7 cellular contexts compared by ENCODE assay signal in genomic region chr7:111089822-111090426, GRCh38. TPM values are rescaled to one million over a fixed set of nuclear protein-coding genes. Genes with fewer than 3 reads are reported as not detected.
A peak's percentile ranks its signal among the peaks of the same experiment; 100 is the strongest.
DNase-seq lines count a peak whose midpoint lies in the region; ATAC-seq, FAIRE-seq and TF ChIP-seq lines count a peak whose summit lies in the region.

No MANE protein-coding gene starts in this region.

- H3K4me3 ChIP-seq in GM23248: no peak overlapping the region
- no peak overlapping the region for H3K4me3 ChIP-seq in fibroblast of villous mesenchyme (ENCODE audit: low read depth, low read length)

- H3F3A ChIP-seq in GM23248 (ENCODE audit: insufficient read depth): no peaks in the 10 kb centered on the region

- WGBS in GM23248 (ENCODE audit: low coverage in 1 of 2, low lambda C conversion rate in 2 of 2, missing lambda C conversion rate in 2 of 2), 2 experiments: 5 to 9% methylated on average over 1 of the region's 1 CpG

- H3K9me3 ChIP-seq in GM23248 (ENCODE audit: low read depth): no peaks in the 10 kb centered on the region

- no peak overlapping the region for H2AFZ ChIP-seq in GM23248

- no peaks in the 10 kb centered on the region for H3K27me3 ChIP-seq in GM23248 (replicated peaks; ENCODE audit: insufficient read depth)

- DNase-seq in ELR (ENCODE audit: low read depth) (peak; percentile 71), GM23248 (peak; percentile 65), NCI-H1105 treated with DMSO at 0.1 percent for 48 hours (lab: John Stamatoyannopoulos, UW) (peak; percentile 72), fibroblast of villous mesenchyme (ENCODE audit: low read depth) (peak; percentile 43), retina (peak; percentile 42)

- no peak overlapping the region for H3K9ac ChIP-seq in GM23248

- H3K36me3 ChIP-seq in GM23248 (ENCODE audit: low read depth): no peaks in the 10 kb centered on the region

- no peaks in the 10 kb centered on the region for H3K4me1 ChIP-seq in GM23248 (ENCODE audit: insufficient read depth)

- H4K20me1 ChIP-seq in GM23248 (ENCODE audit: insufficient read depth): no peaks in the 10 kb centered on the region

- H3K79me2 ChIP-seq in GM23248 (ENCODE audit: insufficient read depth): no peaks in the 10 kb centered on the region

- ATAC-seq in GM21717 (IDR thresholded peaks at IDR 0.05; ENCODE audit: unreplicated experiment): no peak

- TF ChIP-seq CTCF in fibroblast of villous mesenchyme (IDR thresholded peaks at IDR 0.05; ENCODE audit: insufficient read depth, low read depth, low read length): peak; percentile 76

- no peaks in the 10 kb centered on the region for H3K9me2 ChIP-seq in GM23248 (ENCODE audit: insufficient read depth)

- no peak overlapping the region for H3K27ac ChIP-seq in GM23248

- in situ Hi-C loops in GM23248 (cut with MboI): loop anchor here (10.0 kb wide), 1 partner anchor 385 kb away; no protein-coding TSS in a partner anchor

- FAIRE-seq in TTC549 (lab: Jason Lieb, UNC): peak; percentile 55

- no peak overlapping the region for H3K4me2 ChIP-seq in GM23248 (ENCODE audit: unreplicated experiment)

RNA-seq across cellular contexts. Expression of gene LRRN3, which starts 1.0 kb away (rescaled TPM):
- total RNA-seq in GM23248 (2014; rRNA removed; shearing (Covaris generic)): 0.25 and 0.43 TPM in 2 replicates
- 0.16 and 0.41 TPM in 2 replicates for polyA plus RNA-seq in GM23248 (2016; fragmentation: Nextera tagmentation; extraction: Ambion mirVana)
- total RNA-seq in fibroblast of villous mesenchyme: 0.64 and 0.86 TPM in 2 replicates
